In the genomic region with DNA sequence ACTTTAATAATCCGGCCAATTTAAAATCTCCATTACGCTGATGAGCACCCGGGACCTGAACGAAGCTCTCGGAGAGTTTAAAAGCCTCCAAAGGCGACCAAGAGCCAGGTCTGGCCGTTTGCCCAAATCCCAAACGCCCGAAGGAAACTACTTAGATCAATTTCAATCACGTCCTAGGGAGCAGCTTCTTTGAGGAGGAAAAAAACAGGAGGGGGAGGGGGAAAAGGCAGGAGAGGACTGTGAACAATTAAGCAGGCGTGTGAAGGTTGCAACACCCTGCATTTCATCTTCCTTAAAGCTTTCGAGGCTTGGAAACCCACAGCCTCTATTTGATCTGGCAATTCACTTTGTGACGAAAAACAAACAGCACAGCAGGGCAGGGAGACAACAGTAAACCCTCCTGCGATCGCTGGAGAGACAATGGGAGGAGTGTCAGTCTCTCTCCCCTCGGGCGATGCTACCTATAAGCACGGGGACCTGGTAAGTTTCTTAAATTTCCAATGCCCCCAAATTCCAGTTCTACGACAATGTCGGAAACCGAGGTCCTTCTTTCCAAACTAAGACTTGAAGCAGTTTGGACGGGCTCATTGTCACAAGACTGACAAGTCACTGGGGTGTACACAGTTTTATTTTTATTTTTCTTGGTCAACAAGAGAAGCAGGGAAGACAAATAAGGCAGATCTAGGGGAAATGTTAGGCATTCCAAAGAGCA, we compare ENCODE assay signal across 1 cellular context.
TF ChIP-seq lines count a peak whose summit lies in the region.

No MANE protein-coding gene starts in this region.

TF ChIP-seq in HepG2, 621 proteins besides CTCF, POLR2A, EP300 and RAD21 (continued from another document and continues in another):
- TF ChIP-seq DBP (CRISPR knock-in tag; IDR thresholded peaks at IDR 0.05; ENCODE audit: not compliant biosample characterization) (no peak), ZC3H4 (CRISPR knock-in tag; IDR thresholded peaks at IDR 0.05; ENCODE audit: borderline replicate concordance) (peak; percentile 93; the same call in 1 of the 2 replicates), ZBED4 (CRISPR knock-in tag; IDR thresholded peaks at IDR 0.05; ENCODE audit: borderline replicate concordance) (no peak), ATF3 (CRISPR knock-in tag; IDR thresholded peaks at IDR 0.05) (peak; percentile 74), FOXA1 (IDR thresholded peaks at IDR 0.05) (no peak), FOXA1 (CRISPR knock-in tag; IDR thresholded peaks at IDR 0.05) (peak; percentile 79), FOXA3 (CRISPR knock-in tag; IDR thresholded peaks at IDR 0.05) (peak; percentile 76; the same call in 1 of the 2 replicates), RARA (CRISPR knock-in tag; IDR thresholded peaks at IDR 0.05) (no peak), KDM3A (CRISPR knock-in tag; IDR thresholded peaks at IDR 0.05; ENCODE audit: low read depth) (no peak), ZNF724P (CRISPR knock-in tag; IDR thresholded peaks at IDR 0.05; ENCODE audit: borderline replicate concordance) (no peak), ZFP1 (CRISPR knock-in tag; IDR thresholded peaks at IDR 0.05) (0 out of 2 replicates have a peak, but pooled peaks have one; percentile 26), HNRNPH1 (optimal IDR thresholded peaks at IDR 0.05; ENCODE audit: low read depth, low read length) (no peak), ZNF207 (IDR thresholded peaks at IDR 0.05; ENCODE audit: borderline replicate concordance) (no peak), USF2 (IDR thresholded peaks at IDR 0.05; ENCODE audit: low read depth, low read length) (no peak), USF2 (CRISPR knock-in tag; IDR thresholded peaks at IDR 0.05; ENCODE audit: borderline replicate concordance) (0 out of 2 replicates have a peak, but pooled peaks have one; percentile 1), ZNF253 (CRISPR knock-in tag; IDR thresholded peaks at IDR 0.05; ENCODE audit: borderline replicate concordance) (no peak), TRIM24 (CRISPR knock-in tag; IDR thresholded peaks at IDR 0.05) (no peak), ZFP36L2 (CRISPR knock-in tag; IDR thresholded peaks at IDR 0.05) (0 out of 2 replicates have a peak, but pooled peaks have one; percentile 41), ZNF572 (CRISPR knock-in tag; IDR thresholded peaks at IDR 0.05) (no peak), ATAD3A (CRISPR knock-in tag; IDR thresholded peaks at IDR 0.05) (no peak), RFX5 (IDR thresholded peaks at IDR 0.05; ENCODE audit: low read depth, low read length) (no peak), JARID2 (CRISPR knock-in tag; IDR thresholded peaks at IDR 0.05; ENCODE audit: insufficient replicate concordance) (no peak), IKZF5 (CRISPR knock-in tag; IDR thresholded peaks at IDR 0.05) (no peak), ZNF746 (CRISPR knock-in tag; IDR thresholded peaks at IDR 0.05) (no peak), TCF7 (IDR thresholded peaks at IDR 0.05; ENCODE audit: low read depth) (peak; percentile 70), ZNF124 (CRISPR knock-in tag; IDR thresholded peaks at IDR 0.05) (peak; percentile 29; the same call in 1 of the 2 replicates), TCF7L2 (IDR thresholded peaks at IDR 0.05; ENCODE audit: low read depth, low read length) (no peak), NFIB (CRISPR knock-in tag; IDR thresholded peaks at IDR 0.05; ENCODE audit: borderline replicate concordance) (no peak), CREB1 (IDR thresholded peaks at IDR 0.05) (no peak), CREB1 (CRISPR knock-in tag; IDR thresholded peaks at IDR 0.05) (peak; percentile 56; the same call in 1 of the 2 replicates), ZNF564 (CRISPR knock-in tag; IDR thresholded peaks at IDR 0.05) (no peak), GATAD2A (CRISPR knock-in tag; IDR thresholded peaks at IDR 0.05) (peak; percentile 79), U2AF1 (optimal IDR thresholded peaks at IDR 0.05; ENCODE audit: low read depth, low read length) (no peak), MYPOP (CRISPR knock-in tag; IDR thresholded peaks at IDR 0.05) (no peak), GRHL1 (CRISPR knock-in tag; conservative IDR thresholded peaks at IDR 0.05) (no peak), DNMT3B (CRISPR knock-in tag; conservative IDR thresholded peaks at IDR 0.05) (peak; percentile 31; the same call in 1 of the 2 replicates), ZNF792 (CRISPR knock-in tag; IDR thresholded peaks at IDR 0.05) (no peak), ATF2 (CRISPR knock-in tag; IDR thresholded peaks at IDR 0.05) (peak; percentile 35; the same call in 1 of the 2 replicates), ISX (CRISPR knock-in tag; conservative IDR thresholded peaks at IDR 0.05) (no peak), MYC (CRISPR knock-in tag; IDR thresholded peaks at IDR 0.05; ENCODE audit: borderline replicate concordance) (no peak), KDM6A (CRISPR knock-in tag; IDR thresholded peaks at IDR 0.05; ENCODE audit: low read depth) (no peak), KLF11 (CRISPR knock-in tag; IDR thresholded peaks at IDR 0.05) (no peak), HOXD1 (CRISPR knock-in tag; IDR thresholded peaks at IDR 0.05) (no peak)
- TF ChIP-seq, protein P1, sequence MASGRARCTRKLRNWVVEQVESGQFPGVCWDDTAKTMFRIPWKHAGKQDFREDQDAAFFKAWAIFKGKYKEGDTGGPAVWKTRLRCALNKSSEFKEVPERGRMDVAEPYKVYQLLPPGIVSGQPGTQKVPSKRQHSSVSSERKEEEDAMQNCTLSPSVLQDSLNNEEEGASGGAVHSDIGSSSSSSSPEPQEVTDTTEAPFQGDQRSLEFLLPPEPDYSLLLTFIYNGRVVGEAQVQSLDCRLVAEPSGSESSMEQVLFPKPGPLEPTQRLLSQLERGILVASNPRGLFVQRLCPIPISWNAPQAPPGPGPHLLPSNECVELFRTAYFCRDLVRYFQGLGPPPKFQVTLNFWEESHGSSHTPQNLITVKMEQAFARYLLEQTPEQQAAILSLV (CRISPR knock-in tag; IDR thresholded peaks at IDR 0.05; ENCODE audit: borderline replicate concordance), result no peak
- TF ChIP-seq, protein P2, sequence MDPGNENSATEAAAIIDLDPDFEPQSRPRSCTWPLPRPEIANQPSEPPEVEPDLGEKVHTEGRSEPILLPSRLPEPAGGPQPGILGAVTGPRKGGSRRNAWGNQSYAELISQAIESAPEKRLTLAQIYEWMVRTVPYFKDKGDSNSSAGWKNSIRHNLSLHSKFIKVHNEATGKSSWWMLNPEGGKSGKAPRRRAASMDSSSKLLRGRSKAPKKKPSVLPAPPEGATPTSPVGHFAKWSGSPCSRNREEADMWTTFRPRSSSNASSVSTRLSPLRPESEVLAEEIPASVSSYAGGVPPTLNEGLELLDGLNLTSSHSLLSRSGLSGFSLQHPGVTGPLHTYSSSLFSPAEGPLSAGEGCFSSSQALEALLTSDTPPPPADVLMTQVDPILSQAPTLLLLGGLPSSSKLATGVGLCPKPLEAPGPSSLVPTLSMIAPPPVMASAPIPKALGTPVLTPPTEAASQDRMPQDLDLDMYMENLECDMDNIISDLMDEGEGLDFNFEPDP (CRISPR knock-in tag; conservative IDR thresholded peaks at IDR 0.05), result no peak
- TF ChIP-seq, protein P3, sequence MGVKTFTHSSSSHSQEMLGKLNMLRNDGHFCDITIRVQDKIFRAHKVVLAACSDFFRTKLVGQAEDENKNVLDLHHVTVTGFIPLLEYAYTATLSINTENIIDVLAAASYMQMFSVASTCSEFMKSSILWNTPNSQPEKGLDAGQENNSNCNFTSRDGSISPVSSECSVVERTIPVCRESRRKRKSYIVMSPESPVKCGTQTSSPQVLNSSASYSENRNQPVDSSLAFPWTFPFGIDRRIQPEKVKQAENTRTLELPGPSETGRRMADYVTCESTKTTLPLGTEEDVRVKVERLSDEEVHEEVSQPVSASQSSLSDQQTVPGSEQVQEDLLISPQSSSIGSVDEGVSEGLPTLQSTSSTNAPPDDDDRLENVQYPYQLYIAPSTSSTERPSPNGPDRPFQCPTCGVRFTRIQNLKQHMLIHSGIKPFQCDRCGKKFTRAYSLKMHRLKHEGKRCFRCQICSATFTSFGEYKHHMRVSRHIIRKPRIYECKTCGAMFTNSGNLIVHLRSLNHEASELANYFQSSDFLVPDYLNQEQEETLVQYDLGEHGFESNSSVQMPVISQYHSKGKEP (CRISPR knock-in tag; IDR thresholded peaks at IDR 0.05), result no peak
